19 cellular contexts compared by ENCODE assay signal in the genomic region with DNA sequence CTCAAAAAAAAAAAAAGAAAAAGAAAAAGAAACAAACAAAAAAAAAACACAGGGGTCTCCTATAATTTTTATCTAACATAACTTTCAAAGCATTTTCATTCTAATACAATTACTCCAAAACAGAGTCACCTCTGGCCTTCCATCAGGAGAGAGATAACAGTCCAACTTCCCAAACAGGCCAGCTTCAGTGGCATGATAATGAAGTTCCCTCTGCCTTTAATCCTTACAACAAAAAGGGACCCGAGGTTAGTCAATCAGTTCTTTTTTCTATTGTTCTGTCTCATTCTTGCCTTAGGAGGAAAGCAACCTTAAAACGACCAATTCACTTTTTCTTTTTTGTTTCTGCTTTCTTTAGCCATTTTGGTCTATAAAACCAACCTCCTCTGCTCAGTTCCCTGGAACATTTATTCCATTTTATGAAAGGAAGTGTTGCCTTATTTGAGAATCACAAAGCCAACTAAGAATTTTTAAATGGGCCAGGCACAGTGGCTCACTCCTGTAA. TPM values are rescaled to one million over a fixed set of nuclear protein-coding genes. Genes with fewer than 3 reads are reported as not detected.
"Had no signal": no experiment of that assay in that cellular context is flagged by ENCODE, and none has a peak within 500 bp of the region (broad histone marks: within the 10 kb centered on the region; RNA-seq: fewer than 3 reads in every experiment).

No MANE protein-coding gene starts in this region.

- H3K27ac Mint-ChIP-seq: activated CD8-positive, alpha-beta T cell treated with anti-CD3 and anti-CD28 coated beads for 36 hours; natural killer cell had no signal

- ATAC-seq: activated CD8-positive, alpha-beta T cell treated with anti-CD3 and anti-CD28 coated beads for 36 hours; heart left ventricle; left lobe of liver; natural killer cell had no signal

- DNase-seq: activated CD4-positive, CD25-positive, alpha-beta regulatory T cell treated with anti-CD3 and anti-CD28 coated beads, Interleukin-2, amount 50 U/mL, for 72 hours; activated CD8-positive, alpha-beta memory T cell treated with anti-CD3 and anti-CD28 coated beads, Interleukin-2, amount 50 U/mL, for 4 hours; activated CD8-positive, alpha-beta T cell treated with anti-CD3 and anti-CD28 coated beads for 36 hours; activated naive CD4-positive, alpha-beta T cell treated with Interleukin-2 at 50 U/mL for 16 hours; activated T-cell treated with anti-CD3 and anti-CD28 coated beads, Interleukin-2, amount 50 U/mL, for 72 hours; foreskin melanocyte; mammary epithelial cell; mucosa of descending colon; natural killer cell; stimulated activated CD4-positive, alpha-beta T cell treated with anti-CD3 and anti-CD28 coated beads, Interleukin-12 subunit alpha, Interleukin-12 subunit beta, amount 100 ng/mL, for 4 hours; stimulated activated naive CD4-positive, alpha-beta T cell; substantia nigra; transverse colon had no signal

- H3K9me3 Mint-ChIP-seq: activated CD8-positive, alpha-beta T cell treated with anti-CD3 and anti-CD28 coated beads for 36 hours; activated T-cell treated with anti-CD3 and anti-CD28 coated beads, Interleukin-2, amount 50 U/mL, for 72 hours; natural killer cell had no signal

- H3K27ac ChIP-seq: heart left ventricle had no signal

- H3K36me3 ChIP-seq: heart left ventricle, transverse colon had no signal

- H3K36me3 Mint-ChIP-seq: natural killer cell had no signal

- H3K4me3 ChIP-seq: heart left ventricle, mucosa of descending colon, transverse colon had no signal

- H3K4me3 Mint-ChIP-seq: activated CD8-positive, alpha-beta T cell treated with anti-CD3 and anti-CD28 coated beads for 36 hours; natural killer cell had no signal

- H3K9me3 ChIP-seq: heart left ventricle, mucosa of descending colon, transverse colon had no signal

RNA-seq across cellular contexts. Expression of gene FXYD4, which starts 16.5 kb away (rescaled TPM):
- total RNA-seq: activated CD8-positive, alpha-beta T cell treated with anti-CD3 and anti-CD28 coated beads for 36 hours; activated T-cell treated with anti-CD3 and anti-CD28 coated beads, Interleukin-2, amount 50 U/mL, for 72 hours; astrocyte; endothelial cell of umbilical vein; heart left ventricle; left lobe of liver; mammary epithelial cell; mucosa of descending colon; natural killer cell; osteocyte; T-helper 1 cell treated with Interleukin-12 subunit alpha and Interleukin-12 subunit beta and Interleukin-4 antibody, amounts not matched to agents 30 ng/mL and 1 ng/mL, for 36 hours; transverse colon had no signal
- polyA plus RNA-seq: endothelial cell of umbilical vein, mammary epithelial cell had no signal
